Comparison of ENCODE assay signal across 25 cellular contexts in genomic region chr16:47971225-47971624, GRCh38.
"Had no signal": no experiment of that assay in that cellular context is flagged by ENCODE, and none has a peak within 500 bp of the region (broad histone marks: within the 10 kb centered on the region; RNA-seq: fewer than 3 reads in every experiment).

No MANE protein-coding gene starts in this region.

- H3K4me3 ChIP-seq: stomach, suprapubic skin, testis, thoracic aorta, thyroid gland, tibial artery, tibial nerve, transverse colon, upper lobe of right lung, uterus, vagina had no signal

- DNase-seq: stimulated activated CD4-positive, alpha-beta T cell treated with anti-CD3 and anti-CD28 coated beads, Interleukin-2, amount 100 ng/mL, for 48 hours; stimulated activated CD4-positive, alpha-beta T cell treated with anti-CD3 and anti-CD28 coated beads, Interleukin-4, amount 100 ng/mL, for 1 hour; stimulated activated CD4-positive, alpha-beta T cell treated with anti-CD3 and anti-CD28 coated beads, Interleukin-4, amount 100 ng/mL, for 24 hours; stimulated activated CD4-positive, alpha-beta T cell treated with anti-CD3 and anti-CD28 coated beads, Interleukin-4, amount 100 ng/mL, for 4 hours; stimulated activated CD8-positive, alpha-beta memory T cell treated with anti-CD3 and anti-CD28 coated beads, Interleukin-4, amount 100 ng/mL, for 48 hours; stimulated activated naive B cell treated with anti-CD40 and anti-IgM and Interleukin-4, amounts not matched to agents 10 μg/mL and 1 μg/mL and 100 μg/mL, for 72 hours; stimulated activated naive CD4-positive, alpha-beta T cell; stimulated activated naive CD4-positive, alpha-beta T cell treated with Interleukin-2 at 50 U/mL for 16 hours; stimulated activated naive CD8-positive, alpha-beta T cell treated with anti-CD3 and anti-CD28 coated beads, Interleukin-15, amount 100 ng/mL, for 72 hours; stimulated activated naive CD8-positive, alpha-beta T cell treated with anti-CD3 and anti-CD28 coated beads, Interleukin-15, Interleukin-2, amounts not matched to agents 100 U/mL and 50 U/mL, for 24 hours; stomach; substantia nigra; testis; thyroid gland; tibial artery; transverse colon; trophoblast cell; upper lobe of right lung; uterus had no signal

- ATAC-seq: stimulated activated effector memory CD8-positive, alpha-beta T cell treated with anti-CD3 and anti-CD28 coated beads, Interleukin-12 subunit alpha, Interleukin-12 subunit beta, amount 100 ng/mL, for 72 hours; stimulated activated memory B cell treated with anti-CD40 and anti-IgM and Interleukin-4, amounts not matched to agents 10 μg/mL and 1 μg/mL and 100 μg/mL, for 72 hours; stimulated activated naive B cell treated with anti-CD40 and anti-IgM and Interleukin-4, amounts not matched to agents 10 μg/mL and 1 μg/mL and 100 μg/mL, for 72 hours; stimulated activated naive CD8-positive, alpha-beta T cell treated with anti-CD3 and anti-CD28 coated beads, Interleukin-15, amount 100 ng/mL, for 72 hours; stimulated activated naive CD8-positive, alpha-beta T cell treated with anti-CD3 and anti-CD28 coated beads, Interleukin-15, Interleukin-2, amounts not matched to agents 100 U/mL and 50 U/mL, for 24 hours; upper lobe of right lung had no signal

- H3K9me3 ChIP-seq: stomach, suprapubic skin, testis, thoracic aorta, thyroid gland, tibial artery, tibial nerve, transverse colon, upper lobe of right lung, uterus, vagina had no signal

- H3K27me3 ChIP-seq: stomach, suprapubic skin, testis, thyroid gland, tibial nerve, transverse colon, upper lobe of right lung, uterus, vagina had no signal

- H3K4me1 ChIP-seq: stomach, suprapubic skin, testis, thyroid gland, tibial artery, tibial nerve, transverse colon, upper lobe of right lung, uterus, vagina had no signal

- H3K36me3 ChIP-seq: stomach, suprapubic skin, thoracic aorta, thyroid gland, tibial artery, tibial nerve, transverse colon, upper lobe of right lung, uterus, vagina had no signal

- H3K27ac ChIP-seq: stomach, suprapubic skin, testis, thoracic aorta, thyroid gland, tibial artery, tibial nerve, transverse colon, upper lobe of right lung, uterus, vagina had no signal
